26 cellular contexts compared by ENCODE assay signal in genomic region chr14:61196034-61196433, GRCh38.
A peak's percentile ranks its signal among the peaks of the same experiment; 100 is the strongest.
DNase-seq lines count a peak whose midpoint lies in the region; ATAC-seq, FAIRE-seq and TF ChIP-seq lines count a peak whose summit lies in the region.
"Had no signal": no experiment of that assay in that cellular context is flagged by ENCODE, and none has a peak within 500 bp of the region (broad histone marks: within the 10 kb centered on the region; RNA-seq: fewer than 3 reads in every experiment).

No MANE protein-coding gene starts in this region.

- H3K27ac Mint-ChIP-seq in activated T-helper 17 cell treated with anti-CD3 and anti-CD28 coated beads, Interleukin-2, amount 50 U/mL, for 72 hours = no peak overlapping the region
- H3K27ac Mint-ChIP-seq: activated T-cell treated with anti-CD3 and anti-CD28 coated beads, Interleukin-2, amount 50 U/mL, for 24 hours; CD14-positive monocyte; IgD-negative memory B cell; naive thymus-derived CD4-positive, alpha-beta T cell; T-helper 2 cell treated with Interferon-gamma antibody and Interleukin-4, amounts not matched to agents 5 μg/mL and 100 μg/mL, for 36 hours had no signal

- BruUV-seq in A673 (replicated peaks; lab: Mats Ljungman, UMichigan) = no TSS peak

- H3K27me3 ChIP-seq in A673 (replicated peaks; ENCODE audit: insufficient read depth, low read depth, low read length, poor library complexity) (no peaks in the 10 kb centered on the region), RWPE2 (ENCODE audit: insufficient read depth, poor library complexity, severe bottlenecking) (no peaks in the 10 kb centered on the region), small intestine (ENCODE audit: control insufficient read depth in 2 of 2, insufficient read depth in 2 of 2, low read length in 2 of 2) (peaks cover 0 to 2% of the 10 kb centered on the region in 2 donors)
- H3K27me3 ChIP-seq: tibial nerve had no signal

- no peak for FAIRE-seq in small intestine (lab: Jason Lieb, UNC)
- FAIRE-seq: astrocyte had no signal

- H3K4me1 Mint-ChIP-seq in activated T-helper 17 cell treated with anti-CD3 and anti-CD28 coated beads, Interleukin-2, amount 50 U/mL, for 72 hours = no peaks in the 10 kb centered on the region
- H3K4me1 Mint-ChIP-seq: CD14-positive monocyte; naive thymus-derived CD4-positive, alpha-beta T cell had no signal

- H3K9me3 Mint-ChIP-seq in activated T-helper 17 cell treated with anti-CD3 and anti-CD28 coated beads, Interleukin-2, amount 50 U/mL, for 72 hours = no peaks in the 10 kb centered on the region
- H3K9me3 Mint-ChIP-seq: activated T-cell treated with anti-CD3 and anti-CD28 coated beads, Interleukin-2, amount 50 U/mL, for 24 hours; naive thymus-derived CD4-positive, alpha-beta T cell; T-helper 2 cell treated with Interferon-gamma antibody and Interleukin-4, amounts not matched to agents 5 μg/mL and 100 μg/mL, for 36 hours had no signal

- intact Hi-C loops in A673 (cut with micrococcal nuclease; ENCODE audit: unreplicated experiment) = loop anchor here (5.0 kb wide), 1 partner anchor 569 kb away; no protein-coding TSS in a partner anchor

- DNase-seq in A673 (ENCODE audit: low spot score) (no peak), HT1080 (ENCODE audit: low read depth) (peak; percentile 43), RWPE2 (ENCODE audit: low spot score) (no peak), foreskin fibroblast (no peak), small intestine (no peak), HuH-7.5 (ENCODE audit: low spot score) (no peak)
- DNase-seq: activated CD4-positive, alpha-beta T cell treated with anti-CD3 and anti-CD28 coated beads for 48 hours; activated gamma-delta T cell treated with Interleukin-2 at 50 U/mL for 16 hours; activated T-cell treated with anti-CD3 and anti-CD28 coated beads, Interleukin-2, amount 50 U/mL, for 24 hours; DND-41; heart left ventricle; midbrain; naive thymus-derived CD4-positive, alpha-beta T cell; NCI-H1105 treated with DMSO at 0.1 percent for 48 hours; NCI-H2029 treated with DMSO at 0.1 percent for 48 hours; NCI-H2227 treated with DMSO at 0.1 percent for 48 hours; nucleus accumbens; stimulated activated CD4-positive, alpha-beta T cell treated with anti-CD3 and anti-CD28 coated beads, Interleukin-1b, Interleukin-23, amount 100 ng/mL, for 48 hours; stimulated activated CD8-positive, alpha-beta memory T cell treated with anti-CD3 and anti-CD28 coated beads, Interleukin-4, amount 100 ng/mL, for 48 hours had no signal

- peaks cover 32% of the 10 kb centered on the region for H3K27me3 Mint-ChIP-seq in activated T-helper 17 cell treated with anti-CD3 and anti-CD28 coated beads, Interleukin-2, amount 50 U/mL, for 72 hours
- H3K27me3 Mint-ChIP-seq: IgD-negative memory B cell had no signal

- peak; percentile 25; the same call in 1 of the 2 replicates for TF ChIP-seq CTCF in A673 (conservative IDR thresholded peaks at IDR 0.05; ENCODE audit: low read depth, low read length)
- TF ChIP-seq CTCF in RWPE2 (IDR thresholded peaks at IDR 0.05; ENCODE audit: poor library complexity, severe bottlenecking) = no peak
- peak; percentile 4 for TF ChIP-seq CTCF in foreskin fibroblast (IDR thresholded peaks at IDR 0.05; ENCODE audit: low read depth, low read length)

- POLR2A ChIA-PET in A673 (lab: Charles Lee; ENCODE audit: low non-redundant PET) = interaction anchor here (0.7 kb wide), 1 partner anchor 546 kb away, joined by 4 read pairs; no protein-coding TSS in a partner anchor

- WGBS in small intestine, 3 donors = 77 to 84% (median 83%) methylated on average over 2 of the region's 2 CpGs

- H3K36me3 Mint-ChIP-seq in activated T-helper 17 cell treated with anti-CD3 and anti-CD28 coated beads, Interleukin-2, amount 50 U/mL, for 72 hours (ENCODE audit: low read depth) = no peaks in the 10 kb centered on the region
- H3K36me3 Mint-ChIP-seq: CD14-positive monocyte; IgD-negative memory B cell; naive thymus-derived CD4-positive, alpha-beta T cell had no signal

- H3K4me3 Mint-ChIP-seq in activated T-helper 17 cell treated with anti-CD3 and anti-CD28 coated beads, Interleukin-2, amount 50 U/mL, for 72 hours = no peak overlapping the region
- H3K4me3 Mint-ChIP-seq: activated T-cell treated with anti-CD3 and anti-CD28 coated beads, Interleukin-2, amount 50 U/mL, for 24 hours; CD14-positive monocyte; IgD-negative memory B cell; naive thymus-derived CD4-positive, alpha-beta T cell; T-helper 2 cell treated with Interferon-gamma antibody and Interleukin-4, amounts not matched to agents 5 μg/mL and 100 μg/mL, for 36 hours had no signal

- no peak overlapping the region for H3K27ac ChIP-seq in A673 (ENCODE audit: low read depth, low read length, poor library complexity, severe bottlenecking)
- H3K27ac ChIP-seq in RWPE2 (ENCODE audit: poor library complexity, severe bottlenecking) = no peak overlapping the region
- no peak overlapping the region for H3K27ac ChIP-seq in small intestine (ENCODE audit: low read depth in 1 of 2, low read length in 1 of 2)
- H3K27ac ChIP-seq: heart left ventricle, tibial nerve had no signal

- H3K4me3 ChIP-seq in A673 (ENCODE audit: low read depth, low read length, poor library complexity, severe bottlenecking) = no peak overlapping the region
- no peak overlapping the region for H3K4me3 ChIP-seq in RWPE2 (ENCODE audit: severe bottlenecking)
- no peak overlapping the region for H3K4me3 ChIP-seq in foreskin fibroblast (ENCODE audit: low read depth in 1 of 2, low read length in 2 of 2)
- no peak overlapping the region for H3K4me3 ChIP-seq in small intestine (ENCODE audit: low read depth in 1 of 2, low read length in 2 of 2)
- H3K4me3 ChIP-seq: heart left ventricle, smooth muscle cell, tibial nerve had no signal

- H3K36me3 ChIP-seq in A673 (ENCODE audit: insufficient read depth, low read length, poor library complexity, severe bottlenecking) = no peaks in the 10 kb centered on the region
- H3K36me3 ChIP-seq in RWPE2 (ENCODE audit: low read depth) = no peaks in the 10 kb centered on the region
- H3K36me3 ChIP-seq in small intestine (ENCODE audit: control insufficient read depth in 2 of 2, insufficient read depth in 2 of 2, low read length in 2 of 2) = no peaks in the 10 kb centered on the region
- H3K36me3 ChIP-seq: heart left ventricle, tibial nerve had no signal

- peak; percentile 33; the same call in 1 of the 3 replicates for ATAC-seq in RWPE2 (ENCODE audit: low read depth)
- ATAC-seq in activated T-helper 17 cell treated with anti-CD3 and anti-CD28 coated beads, Interleukin-2, amount 50 U/mL, for 72 hours (replicated peaks) = no peak
- ATAC-seq: heart left ventricle; naive thymus-derived CD4-positive, alpha-beta T cell had no signal

- peaks cover 6% of the 10 kb centered on the region for H3K4me1 ChIP-seq in A673 (ENCODE audit: insufficient read depth, low read length, poor library complexity, severe bottlenecking)
- no peaks in the 10 kb centered on the region for H3K4me1 ChIP-seq in RWPE2 (ENCODE audit: insufficient read depth, poor library complexity, severe bottlenecking)
- H3K4me1 ChIP-seq in small intestine (ENCODE audit: control insufficient read depth in 2 of 2, insufficient read depth in 1 of 2, low read depth in 1 of 2, low read length in 1 of 2) = no peaks in the 10 kb centered on the region
- H3K4me1 ChIP-seq: heart left ventricle had no signal

- CTCF ChIA-PET in A673 (lab: Charles Lee) = interaction anchor here (0.6 kb wide), 1 partner anchor 289 kb away, joined by 11 read pairs; no protein-coding TSS in a partner anchor

- H3K9me3 ChIP-seq in A673 (ENCODE audit: low read depth, low read length, poor library complexity, severe bottlenecking) = no peaks in the 10 kb centered on the region
- no peaks in the 10 kb centered on the region for H3K9me3 ChIP-seq in RWPE2 (ENCODE audit: severe bottlenecking)
- no peaks in the 10 kb centered on the region for H3K9me3 ChIP-seq in small intestine (ENCODE audit: control insufficient read depth, low read depth)
- H3K9me3 ChIP-seq: heart left ventricle, tibial nerve had no signal
